Comparison of ENCODE assay signal across 8 cellular contexts in the genomic region with DNA sequence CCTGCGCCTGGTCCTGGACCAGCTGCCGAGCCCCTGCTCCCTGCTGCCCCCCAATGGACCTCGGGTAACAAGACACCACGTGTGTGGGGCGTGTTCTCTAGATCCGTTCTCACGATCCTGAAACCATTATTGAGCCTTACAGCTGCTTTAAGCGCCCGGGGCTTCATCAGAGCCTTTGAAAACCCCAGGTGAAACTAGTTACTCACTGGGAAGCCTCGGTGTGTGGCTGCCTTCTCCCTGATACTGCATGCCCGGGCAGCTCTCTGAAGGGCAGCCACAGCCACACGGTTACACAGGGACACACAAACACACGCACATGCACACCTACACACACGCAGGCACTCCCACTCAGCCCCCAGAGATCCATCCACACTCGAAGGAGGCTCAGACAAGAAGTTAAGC. TPM values are rescaled to one million over a fixed set of nuclear protein-coding genes. Genes with fewer than 3 reads are reported as not detected.
A peak's percentile ranks its signal among the peaks of the same experiment; 100 is the strongest.
DNase-seq lines count a peak whose midpoint lies in the region; ATAC-seq lines count a peak whose summit lies in the region.
"Had no signal": no experiment of that assay in that cellular context is flagged by ENCODE, and none has a peak within 500 bp of the region (broad histone marks: within the 10 kb centered on the region; RNA-seq: fewer than 3 reads in every experiment).

No MANE protein-coding gene starts in this region.

- no peak overlapping the region for H3K27ac Mint-ChIP-seq in activated CD4-positive, alpha-beta memory T cell treated with anti-CD3 and anti-CD28 coated beads for 36 hours
- H3K27ac Mint-ChIP-seq: activated naive CD8-positive, alpha-beta T cell had no signal

- peaks cover 50% of the 10 kb centered on the region for H3K27me3 Mint-ChIP-seq in activated CD4-positive, alpha-beta memory T cell treated with anti-CD3 and anti-CD28 coated beads for 36 hours

- DNase-seq in ELR (ENCODE audit: low read depth) (peak; percentile 80), M059J (ENCODE audit: low read depth) (peak; percentile 84), glomerular visceral epithelial cell (ENCODE audit: extremely low spot score) (peak; percentile 35), C1 segment of cervical spinal cord (lab: John Stamatoyannopoulos, UW) (no peak)
- DNase-seq in activated CD4-positive, alpha-beta memory T cell treated with anti-CD3 and anti-CD28 coated beads for 36 hours, result peak; percentile 66
- DNase-seq in stimulated activated CD4-positive, alpha-beta T cell treated with anti-CD3 and anti-CD28 coated beads, Interleukin-15, amount 100 ng/mL, for 24 hours, result peak; percentile 70

- CTCF ChIA-PET in activated CD4-positive, alpha-beta memory T cell treated with anti-CD3 and anti-CD28 coated beads for 36 hours (lab: Charles Lee), result interaction anchor here (0.6 to 4.4 kb wide), 15 partner anchors 9 to 171 kb away, joined by 3 to 27 read pairs (median 5); a partner anchor contains a TSS

- ATAC-seq in GM21390 (IDR thresholded peaks at IDR 0.05; ENCODE audit: unreplicated experiment), result peak; percentile 86

- H3K4me3 Mint-ChIP-seq in activated CD4-positive, alpha-beta memory T cell treated with anti-CD3 and anti-CD28 coated beads for 36 hours, result no peak overlapping the region
- H3K4me3 Mint-ChIP-seq: activated naive CD8-positive, alpha-beta T cell had no signal

- intact Hi-C loops in activated CD4-positive, alpha-beta memory T cell treated with anti-CD3 and anti-CD28 coated beads for 36 hours (cut with micrococcal nuclease), result no loop called here

- H3K4me1 Mint-ChIP-seq in activated CD4-positive, alpha-beta memory T cell treated with anti-CD3 and anti-CD28 coated beads for 36 hours (ENCODE audit: low read depth), result peaks cover 8% of the 10 kb centered on the region

- no peaks in the 10 kb centered on the region for H3K36me3 Mint-ChIP-seq in activated CD4-positive, alpha-beta memory T cell treated with anti-CD3 and anti-CD28 coated beads for 36 hours
- H3K36me3 Mint-ChIP-seq: activated naive CD8-positive, alpha-beta T cell had no signal

- POLR2A ChIA-PET in activated CD4-positive, alpha-beta memory T cell treated with anti-CD3 and anti-CD28 coated beads for 36 hours (lab: Charles Lee), result interaction anchor here (0.6 kb wide), 1 partner anchor 20 kb away, joined by 3 read pairs; a partner anchor contains a TSS

- no peaks in the 10 kb centered on the region for H3K9me3 Mint-ChIP-seq in activated CD4-positive, alpha-beta memory T cell treated with anti-CD3 and anti-CD28 coated beads for 36 hours

RNA-seq across cellular contexts. Expression of a gene that starts 5.3 kb away (rescaled TPM):
- 0.47 and 1.0 TPM in 2 replicates for total RNA-seq in M059J (2014; rRNA removed; shearing (Covaris generic))
- under 1 TPM in 1 of 2 experiments, not detected in 1; 0.07 TPM for total RNA-seq in activated CD4-positive, alpha-beta memory T cell treated with anti-CD3 and anti-CD28 coated beads for 36 hours

RNA-seq across cellular contexts. Expression of a gene that starts 10.1 kb away (rescaled TPM):
- 0.02 TPM in 1 of 2 replicates, not detected in the other for total RNA-seq in M059J (2014; rRNA removed; shearing (Covaris generic))
- 1 to 10 TPM in 1 of 2 experiments, under 1 TPM in 1; 0.83 to 1.5 TPM for total RNA-seq in activated CD4-positive, alpha-beta memory T cell treated with anti-CD3 and anti-CD28 coated beads for 36 hours

RNA-seq across cellular contexts. Expression of a gene that starts 20.9 kb away (rescaled TPM):
- 102 and 113 TPM in 2 replicates for total RNA-seq in M059J (2014; rRNA removed; shearing (Covaris generic))
- total RNA-seq in activated CD4-positive, alpha-beta memory T cell treated with anti-CD3 and anti-CD28 coated beads for 36 hours, result 10 to 100 TPM; 93.8 to 94.6 TPM

RNA-seq across cellular contexts. Expression of a gene that starts 51.5 kb away (rescaled TPM):
- 8.7 and 9.1 TPM in 2 replicates for total RNA-seq in M059J (2014; rRNA removed; shearing (Covaris generic))
- 10 to 100 TPM; 90.0 to 97.4 TPM for total RNA-seq in activated CD4-positive, alpha-beta memory T cell treated with anti-CD3 and anti-CD28 coated beads for 36 hours

Comparison
In these comparisons a context has a peak if more than half of its experiments do, and no peak if none do; other contexts are left out.
1. DNase-seq: peak in ELR (single experiment), M059J (single experiment), activated CD4-positive, alpha-beta memory T cell treated with anti-CD3 and anti-CD28 coated beads for 36 hours (single experiment), glomerular visceral epithelial cell (single experiment) and stimulated activated CD4-positive, alpha-beta T cell treated with anti-CD3 and anti-CD28 coated beads, Interleukin-15, amount 100 ng/mL, for 24 hours (single experiment); none in C1 segment of cervical spinal cord (0 of 14).